1 cellular context compared by ENCODE assay signal in genomic region chr5:56979968-56980367, GRCh38.
TF ChIP-seq lines count a peak whose summit lies in the region.

No MANE protein-coding gene starts in this region.

TF ChIP-seq in HepG2, 621 proteins besides CTCF, POLR2A, EP300 and RAD21 (continued from another document):
- TF ChIP-seq UBTF (CRISPR knock-in tag; IDR thresholded peaks at IDR 0.05) (peak; percentile 23; the same call in 1 of the 2 replicates), CBX1 (IDR thresholded peaks at IDR 0.05; ENCODE audit: low read depth) (no peak), KMT2A (CRISPR knock-in tag; IDR thresholded peaks at IDR 0.05) (no peak), MLLT10 (CRISPR knock-in tag; IDR thresholded peaks at IDR 0.05) (no peak), ZNF737 (CRISPR knock-in tag; IDR thresholded peaks at IDR 0.05; ENCODE audit: borderline replicate concordance) (no peak), ZNF335 (CRISPR knock-in tag; IDR thresholded peaks at IDR 0.05) (no peak), SIX1 (CRISPR knock-in tag; IDR thresholded peaks at IDR 0.05; ENCODE audit: borderline replicate concordance) (no peak), NCOA2 (CRISPR knock-in tag; IDR thresholded peaks at IDR 0.05) (no peak), PITX1 (CRISPR knock-in tag; IDR thresholded peaks at IDR 0.05) (no peak), ZNF703 (CRISPR knock-in tag; IDR thresholded peaks at IDR 0.05; ENCODE audit: borderline replicate concordance) (no peak), KAT7 (CRISPR knock-in tag; IDR thresholded peaks at IDR 0.05; ENCODE audit: borderline replicate concordance) (no peak), ZNF513 (CRISPR knock-in tag; conservative IDR thresholded peaks at IDR 0.05) (no peak), PHF5A (CRISPR knock-in tag; IDR thresholded peaks at IDR 0.05; ENCODE audit: low read depth, unreplicated experiment) (no peak), BHLHE40 (IDR thresholded peaks at IDR 0.05; ENCODE audit: low read length) (no peak), ZNF326 (CRISPR knock-in tag; IDR thresholded peaks at IDR 0.05; ENCODE audit: borderline replicate concordance) (no peak), EED (CRISPR knock-in tag; IDR thresholded peaks at IDR 0.05) (no peak), ZKSCAN5 (CRISPR knock-in tag; IDR thresholded peaks at IDR 0.05) (no peak), ZNF446 (CRISPR knock-in tag; IDR thresholded peaks at IDR 0.05) (no peak), RNF2 (conservative IDR thresholded peaks at IDR 0.05; ENCODE audit: low read depth) (no peak), TBL1XR1 (IDR thresholded peaks at IDR 0.05; ENCODE audit: borderline replicate concordance, low read length, partially characterized antibody) (no peak), ZFX (CRISPR knock-in tag; IDR thresholded peaks at IDR 0.05; ENCODE audit: low read depth) (peak; percentile 68), ZNF136 (CRISPR knock-in tag; IDR thresholded peaks at IDR 0.05; ENCODE audit: low read depth) (no peak), MLX (CRISPR knock-in tag; IDR thresholded peaks at IDR 0.05) (no peak), ZBTB38 (CRISPR knock-in tag; IDR thresholded peaks at IDR 0.05) (0 out of 2 replicates have a peak, but pooled peaks have one; percentile 25), MAFK (conservative IDR thresholded peaks at IDR 0.05 in 1 of 2, IDR thresholded peaks at IDR 0.05 in 1 of 2; ENCODE audit: low read length in 2 of 2) (no peak), TCF7 (IDR thresholded peaks at IDR 0.05; ENCODE audit: low read depth) (peak; percentile 67), ZNF263 (CRISPR knock-in tag; IDR thresholded peaks at IDR 0.05) (0 out of 2 replicates have a peak, but pooled peaks have one; percentile 52), IKZF5 (CRISPR knock-in tag; IDR thresholded peaks at IDR 0.05) (no peak)
- TF ChIP-seq, protein P1, sequence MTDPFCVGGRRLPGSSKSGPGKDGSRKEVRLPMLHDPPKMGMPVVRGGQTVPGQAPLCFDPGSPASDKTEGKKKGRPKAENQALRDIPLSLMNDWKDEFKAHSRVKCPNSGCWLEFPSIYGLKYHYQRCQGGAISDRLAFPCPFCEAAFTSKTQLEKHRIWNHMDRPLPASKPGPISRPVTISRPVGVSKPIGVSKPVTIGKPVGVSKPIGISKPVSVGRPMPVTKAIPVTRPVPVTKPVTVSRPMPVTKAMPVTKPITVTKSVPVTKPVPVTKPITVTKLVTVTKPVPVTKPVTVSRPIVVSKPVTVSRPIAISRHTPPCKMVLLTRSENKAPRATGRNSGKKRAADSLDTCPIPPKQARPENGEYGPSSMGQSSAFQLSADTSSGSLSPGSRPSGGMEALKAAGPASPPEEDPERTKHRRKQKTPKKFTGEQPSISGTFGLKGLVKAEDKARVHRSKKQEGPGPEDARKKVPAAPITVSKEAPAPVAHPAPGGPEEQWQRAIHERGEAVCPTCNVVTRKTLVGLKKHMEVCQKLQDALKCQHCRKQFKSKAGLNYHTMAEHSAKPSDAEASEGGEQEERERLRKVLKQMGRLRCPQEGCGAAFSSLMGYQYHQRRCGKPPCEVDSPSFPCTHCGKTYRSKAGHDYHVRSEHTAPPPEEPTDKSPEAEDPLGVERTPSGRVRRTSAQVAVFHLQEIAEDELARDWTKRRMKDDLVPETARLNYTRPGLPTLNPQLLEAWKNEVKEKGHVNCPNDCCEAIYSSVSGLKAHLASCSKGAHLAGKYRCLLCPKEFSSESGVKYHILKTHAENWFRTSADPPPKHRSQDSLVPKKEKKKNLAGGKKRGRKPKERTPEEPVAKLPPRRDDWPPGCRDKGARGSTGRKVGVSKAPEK (CRISPR knock-in tag; IDR thresholded peaks at IDR 0.05; ENCODE audit: borderline replicate concordance) = no peak
- TF ChIP-seq, protein P2, sequence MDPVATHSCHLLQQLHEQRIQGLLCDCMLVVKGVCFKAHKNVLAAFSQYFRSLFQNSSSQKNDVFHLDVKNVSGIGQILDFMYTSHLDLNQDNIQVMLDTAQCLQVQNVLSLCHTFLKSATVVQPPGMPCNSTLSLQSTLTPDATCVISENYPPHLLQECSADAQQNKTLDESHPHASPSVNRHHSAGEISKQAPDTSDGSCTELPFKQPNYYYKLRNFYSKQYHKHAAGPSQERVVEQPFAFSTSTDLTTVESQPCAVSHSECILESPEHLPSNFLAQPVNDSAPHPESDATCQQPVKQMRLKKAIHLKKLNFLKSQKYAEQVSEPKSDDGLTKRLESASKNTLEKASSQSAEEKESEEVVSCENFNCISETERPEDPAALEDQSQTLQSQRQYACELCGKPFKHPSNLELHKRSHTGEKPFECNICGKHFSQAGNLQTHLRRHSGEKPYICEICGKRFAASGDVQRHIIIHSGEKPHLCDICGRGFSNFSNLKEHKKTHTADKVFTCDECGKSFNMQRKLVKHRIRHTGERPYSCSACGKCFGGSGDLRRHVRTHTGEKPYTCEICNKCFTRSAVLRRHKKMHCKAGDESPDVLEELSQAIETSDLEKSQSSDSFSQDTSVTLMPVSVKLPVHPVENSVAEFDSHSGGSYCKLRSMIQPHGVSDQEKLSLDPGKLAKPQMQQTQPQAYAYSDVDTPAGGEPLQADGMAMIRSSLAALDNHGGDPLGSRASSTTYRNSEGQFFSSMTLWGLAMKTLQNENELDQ (CRISPR knock-in tag; IDR thresholded peaks at IDR 0.05; ENCODE audit: borderline replicate concordance) = no peak
- TF ChIP-seq, protein P3, sequence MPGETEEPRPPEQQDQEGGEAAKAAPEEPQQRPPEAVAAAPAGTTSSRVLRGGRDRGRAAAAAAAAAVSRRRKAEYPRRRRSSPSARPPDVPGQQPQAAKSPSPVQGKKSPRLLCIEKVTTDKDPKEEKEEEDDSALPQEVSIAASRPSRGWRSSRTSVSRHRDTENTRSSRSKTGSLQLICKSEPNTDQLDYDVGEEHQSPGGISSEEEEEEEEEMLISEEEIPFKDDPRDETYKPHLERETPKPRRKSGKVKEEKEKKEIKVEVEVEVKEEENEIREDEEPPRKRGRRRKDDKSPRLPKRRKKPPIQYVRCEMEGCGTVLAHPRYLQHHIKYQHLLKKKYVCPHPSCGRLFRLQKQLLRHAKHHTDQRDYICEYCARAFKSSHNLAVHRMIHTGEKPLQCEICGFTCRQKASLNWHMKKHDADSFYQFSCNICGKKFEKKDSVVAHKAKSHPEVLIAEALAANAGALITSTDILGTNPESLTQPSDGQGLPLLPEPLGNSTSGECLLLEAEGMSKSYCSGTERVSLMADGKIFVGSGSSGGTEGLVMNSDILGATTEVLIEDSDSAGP (CRISPR knock-in tag; IDR thresholded peaks at IDR 0.05; ENCODE audit: borderline replicate concordance) = no peak
- TF ChIP-seq, protein P4, sequence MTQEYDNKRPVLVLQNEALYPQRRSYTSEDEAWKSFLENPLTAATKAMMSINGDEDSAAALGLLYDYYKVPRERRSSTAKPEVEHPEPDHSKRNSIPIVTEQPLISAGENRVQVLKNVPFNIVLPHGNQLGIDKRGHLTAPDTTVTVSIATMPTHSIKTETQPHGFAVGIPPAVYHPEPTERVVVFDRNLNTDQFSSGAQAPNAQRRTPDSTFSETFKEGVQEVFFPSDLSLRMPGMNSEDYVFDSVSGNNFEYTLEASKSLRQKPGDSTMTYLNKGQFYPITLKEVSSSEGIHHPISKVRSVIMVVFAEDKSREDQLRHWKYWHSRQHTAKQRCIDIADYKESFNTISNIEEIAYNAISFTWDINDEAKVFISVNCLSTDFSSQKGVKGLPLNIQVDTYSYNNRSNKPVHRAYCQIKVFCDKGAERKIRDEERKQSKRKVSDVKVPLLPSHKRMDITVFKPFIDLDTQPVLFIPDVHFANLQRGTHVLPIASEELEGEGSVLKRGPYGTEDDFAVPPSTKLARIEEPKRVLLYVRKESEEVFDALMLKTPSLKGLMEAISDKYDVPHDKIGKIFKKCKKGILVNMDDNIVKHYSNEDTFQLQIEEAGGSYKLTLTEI (CRISPR knock-in tag; conservative IDR thresholded peaks at IDR 0.05) = no peak
- TF ChIP-seq, protein P5, sequence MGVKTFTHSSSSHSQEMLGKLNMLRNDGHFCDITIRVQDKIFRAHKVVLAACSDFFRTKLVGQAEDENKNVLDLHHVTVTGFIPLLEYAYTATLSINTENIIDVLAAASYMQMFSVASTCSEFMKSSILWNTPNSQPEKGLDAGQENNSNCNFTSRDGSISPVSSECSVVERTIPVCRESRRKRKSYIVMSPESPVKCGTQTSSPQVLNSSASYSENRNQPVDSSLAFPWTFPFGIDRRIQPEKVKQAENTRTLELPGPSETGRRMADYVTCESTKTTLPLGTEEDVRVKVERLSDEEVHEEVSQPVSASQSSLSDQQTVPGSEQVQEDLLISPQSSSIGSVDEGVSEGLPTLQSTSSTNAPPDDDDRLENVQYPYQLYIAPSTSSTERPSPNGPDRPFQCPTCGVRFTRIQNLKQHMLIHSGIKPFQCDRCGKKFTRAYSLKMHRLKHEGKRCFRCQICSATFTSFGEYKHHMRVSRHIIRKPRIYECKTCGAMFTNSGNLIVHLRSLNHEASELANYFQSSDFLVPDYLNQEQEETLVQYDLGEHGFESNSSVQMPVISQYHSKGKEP (CRISPR knock-in tag; IDR thresholded peaks at IDR 0.05) = no peak
- TF ChIP-seq, protein P6, sequence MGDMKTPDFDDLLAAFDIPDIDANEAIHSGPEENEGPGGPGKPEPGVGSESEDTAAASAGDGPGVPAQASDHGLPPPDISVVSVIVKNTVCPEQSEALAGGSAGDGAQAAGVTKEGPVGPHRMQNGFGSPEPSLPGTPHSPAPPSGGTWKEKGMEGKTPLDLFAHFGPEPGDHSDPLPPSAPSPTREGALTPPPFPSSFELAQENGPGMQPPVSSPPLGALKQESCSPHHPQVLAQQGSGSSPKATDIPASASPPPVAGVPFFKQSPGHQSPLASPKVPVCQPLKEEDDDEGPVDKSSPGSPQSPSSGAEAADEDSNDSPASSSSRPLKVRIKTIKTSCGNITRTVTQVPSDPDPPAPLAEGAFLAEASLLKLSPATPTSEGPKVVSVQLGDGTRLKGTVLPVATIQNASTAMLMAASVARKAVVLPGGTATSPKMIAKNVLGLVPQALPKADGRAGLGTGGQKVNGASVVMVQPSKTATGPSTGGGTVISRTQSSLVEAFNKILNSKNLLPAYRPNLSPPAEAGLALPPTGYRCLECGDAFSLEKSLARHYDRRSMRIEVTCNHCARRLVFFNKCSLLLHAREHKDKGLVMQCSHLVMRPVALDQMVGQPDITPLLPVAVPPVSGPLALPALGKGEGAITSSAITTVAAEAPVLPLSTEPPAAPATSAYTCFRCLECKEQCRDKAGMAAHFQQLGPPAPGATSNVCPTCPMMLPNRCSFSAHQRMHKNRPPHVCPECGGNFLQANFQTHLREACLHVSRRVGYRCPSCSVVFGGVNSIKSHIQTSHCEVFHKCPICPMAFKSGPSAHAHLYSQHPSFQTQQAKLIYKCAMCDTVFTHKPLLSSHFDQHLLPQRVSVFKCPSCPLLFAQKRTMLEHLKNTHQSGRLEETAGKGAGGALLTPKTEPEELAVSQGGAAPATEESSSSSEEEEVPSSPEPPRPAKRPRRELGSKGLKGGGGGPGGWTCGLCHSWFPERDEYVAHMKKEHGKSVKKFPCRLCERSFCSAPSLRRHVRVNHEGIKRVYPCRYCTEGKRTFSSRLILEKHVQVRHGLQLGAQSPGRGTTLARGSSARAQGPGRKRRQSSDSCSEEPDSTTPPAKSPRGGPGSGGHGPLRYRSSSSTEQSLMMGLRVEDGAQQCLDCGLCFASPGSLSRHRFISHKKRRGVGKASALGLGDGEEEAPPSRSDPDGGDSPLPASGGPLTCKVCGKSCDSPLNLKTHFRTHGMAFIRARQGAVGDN (CRISPR knock-in tag; IDR thresholded peaks at IDR 0.05) = peak; percentile 61
